ENCODE assay signal across 24 cellular contexts in the genomic region with DNA sequence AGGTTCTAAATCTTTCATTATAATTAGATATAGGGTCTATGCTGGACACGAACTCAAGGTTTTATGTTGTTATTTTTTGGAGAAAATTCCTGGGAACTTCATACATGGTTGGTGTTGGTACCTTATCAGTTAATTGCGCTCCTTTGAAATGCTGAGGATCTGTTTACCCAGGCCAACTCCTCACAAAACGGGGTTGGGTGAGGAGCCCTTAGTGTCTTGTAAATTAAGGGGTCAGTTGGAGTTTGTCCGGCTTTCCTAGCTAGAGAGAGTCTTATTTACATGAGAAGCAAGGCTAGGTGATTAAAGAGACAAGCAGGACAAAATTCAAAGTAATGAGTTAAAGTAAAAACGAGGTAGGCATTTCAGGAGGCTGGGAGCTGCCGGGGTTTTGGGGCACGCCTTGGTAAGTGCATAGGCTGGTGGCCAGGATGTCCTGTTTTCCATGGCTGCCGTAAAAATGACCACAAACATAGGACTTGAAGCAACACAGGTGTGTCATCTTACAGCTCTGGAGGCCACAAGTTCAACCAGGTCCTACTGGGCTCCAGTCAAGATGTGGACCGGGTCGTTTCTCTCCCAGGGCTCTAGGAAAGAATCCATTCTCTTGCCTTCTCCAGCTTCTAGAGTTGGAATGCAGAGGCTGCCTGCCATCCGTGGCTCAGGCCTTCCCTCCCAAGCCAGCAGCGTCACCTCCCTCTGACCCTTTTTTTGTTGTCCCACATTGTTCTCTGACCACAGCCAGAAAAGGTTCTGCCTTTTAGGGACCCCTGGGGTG.
A peak's percentile ranks its signal among the peaks of the same experiment; 100 is the strongest.
DNase-seq lines count a peak whose midpoint lies in the region; ATAC-seq lines count a peak whose summit lies in the region.
"Had no signal": no experiment of that assay in that cellular context is flagged by ENCODE, and none has a peak within 500 bp of the region (broad histone marks: within the 10 kb centered on the region; RNA-seq: fewer than 3 reads in every experiment).

No MANE protein-coding gene starts in this region.

- peaks cover 3% of the 10 kb centered on the region; the same call in 1 of the 2 replicates for H3K9me3 ChIP-seq in HUES48 (ENCODE audit: control insufficient read depth, insufficient read depth, low read length)
- no peaks in the 10 kb centered on the region for H3K9me3 ChIP-seq in iPS-15b (ENCODE audit: control insufficient read depth, insufficient read depth, low read length)
- H3K9me3 ChIP-seq: gastrocnemius medialis, pancreas, thyroid gland had no signal

- peak overlapping the region; percentile 72 for H3K27ac ChIP-seq in HUES48 (ENCODE audit: low read depth, low read length)
- H3K27ac ChIP-seq: BLaER1 treated with 17β-estradiol and CSF1 and Interleukin-3, amounts not matched to agents 10 nM and 100 nM; brain microvascular endothelial cell; gastrocnemius medialis; pancreas; thyroid gland; WERI-Rb-1 had no signal

- H3K36me3 ChIP-seq in HUES48 (ENCODE audit: control insufficient read depth, insufficient read depth, low read length) (no peaks in the 10 kb centered on the region), iPS-15b (ENCODE audit: control insufficient read depth, insufficient read depth, low read length) (no peaks in the 10 kb centered on the region)
- H3K36me3 ChIP-seq: brain microvascular endothelial cell, gastrocnemius medialis, pancreas, thyroid gland, WERI-Rb-1 had no signal

- DNase-seq in ELF-1 (ENCODE audit: low read depth, low spot score) (peak; percentile 29), retina (peak; percentile 9)
- DNase-seq in effector CD8-positive, alpha-beta T cell (lab: John Stamatoyannopoulos, UW), result no peak
- no peak for DNase-seq in activated CD4-positive, alpha-beta T cell treated with anti-CD3 and anti-CD28 coated beads for 48 hours
- DNase-seq: activated naive CD4-positive, alpha-beta T cell treated with anti-CD3 and anti-CD28 coated beads for 36 hours; activated T-cell treated with anti-CD3 and anti-CD28 coated beads, Interleukin-2, amount 50 U/mL, for 48 hours; brain microvascular endothelial cell; gastrocnemius medialis; NCI-H146; NCI-H446; NCI-H748 treated with DMSO at 0.1 percent for 48 hours; nephron progenitor cell; SIG-M5; stimulated activated CD4-positive, alpha-beta T cell treated with anti-CD3 and anti-CD28 coated beads, Interleukin-1b, Interleukin-23, amount 100 ng/mL, for 48 hours; SW 1271; T1000; WERI-Rb-1 had no signal

- H3K4me3 ChIP-seq in HUES48 (ENCODE audit: low read depth, low read length), result peak overlapping the region; percentile 8; the same call in 1 of the 2 replicates
- H3K4me3 ChIP-seq in iPS-15b (ENCODE audit: low read depth, low read length), result peak overlapping the region; percentile 26
- H3K4me3 ChIP-seq: BLaER1 treated with 17β-estradiol and CSF1 and Interleukin-3, amounts not matched to agents 10 nM and 100 nM; gastrocnemius medialis; pancreas; thyroid gland had no signal

- peaks cover 69% of the 10 kb centered on the region for H3K27me3 ChIP-seq in HUES48 (ENCODE audit: control insufficient read depth, insufficient read depth, low read length)
- peaks cover 39% of the 10 kb centered on the region for H3K27me3 ChIP-seq in iPS-15b (ENCODE audit: control insufficient read depth, insufficient read depth, low read length)
- H3K27me3 ChIP-seq: BLaER1 treated with 17β-estradiol and CSF1 and Interleukin-3, amounts not matched to agents 10 nM and 100 nM; pancreas; thyroid gland had no signal

- H3K9ac ChIP-seq in HUES48 (ENCODE audit: low read depth, low read length) (no peak overlapping the region), iPS-15b (ENCODE audit: low read depth, low read length) (no peak overlapping the region)
- H3K9ac ChIP-seq: BLaER1 treated with 17β-estradiol and CSF1 and Interleukin-3, amounts not matched to agents 10 nM and 100 nM had no signal

- no peak for ATAC-seq in GM21367 (IDR thresholded peaks at IDR 0.05; ENCODE audit: unreplicated experiment)
- ATAC-seq: gastrocnemius medialis, left colon, pancreas had no signal

- H3K4me1 ChIP-seq in HUES48 (ENCODE audit: control insufficient read depth, insufficient read depth, low read length) (peaks cover 20% of the 10 kb centered on the region), iPS-15b (ENCODE audit: control insufficient read depth, insufficient read depth, low read length) (peaks cover 14% of the 10 kb centered on the region)
- H3K4me1 ChIP-seq: gastrocnemius medialis, pancreas, thyroid gland had no signal

Comparison
In these comparisons a context has a peak if more than half of its experiments do, and no peak if none do; other contexts are left out.
1. DNase-seq: peak in ELF-1 (single experiment) and retina (single experiment); none in effector CD8-positive, alpha-beta T cell (single experiment) and activated CD4-positive, alpha-beta T cell treated with anti-CD3 and anti-CD28 coated beads for 48 hours (single experiment).